Comparison of ENCODE assay signal across 19 cellular contexts in the genomic region with DNA sequence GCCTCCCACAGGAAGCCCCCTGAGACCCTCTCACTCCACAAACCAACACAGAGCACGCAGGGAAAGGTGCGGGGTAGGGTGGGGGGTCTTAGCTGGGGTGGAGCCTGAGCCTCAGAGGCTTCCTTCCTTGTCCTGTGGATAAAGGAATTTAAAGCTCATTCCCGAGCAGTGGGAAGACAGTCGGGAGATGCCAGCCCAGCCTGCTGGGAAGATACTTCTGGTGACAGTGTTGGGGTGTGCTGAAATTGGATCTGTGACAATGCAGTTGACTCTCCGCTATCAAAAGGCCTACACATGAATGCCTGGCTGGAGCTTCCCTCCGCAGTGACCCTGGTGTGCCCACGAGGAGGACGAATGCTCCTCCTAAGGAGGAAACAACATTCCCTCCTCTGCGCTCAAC. TPM values are rescaled to one million over a fixed set of nuclear protein-coding genes. Genes with fewer than 3 reads are reported as not detected.
"Had no signal": no experiment of that assay in that cellular context is flagged by ENCODE, and none has a peak within 500 bp of the region (broad histone marks: within the 10 kb centered on the region; RNA-seq: fewer than 3 reads in every experiment).

No MANE protein-coding gene starts in this region.

- ATAC-seq: gastrocnemius medialis; left ventricle myocardium superior; pancreas; right lobe of liver; stimulated activated memory B cell treated with anti-CD40 and anti-IgM and Interleukin-4, amounts not matched to agents 10 μg/mL and 1 μg/mL and 100 μg/mL, for 72 hours had no signal

- H3K4me3 ChIP-seq: colonic mucosa, gastrocnemius medialis, pancreas, right lobe of liver, SJSA1, testis had no signal

- H3K27ac Mint-ChIP-seq: activated B cell treated with CpG ODN at 0.5 μM for 24 hours; immature natural killer cell; stimulated activated memory B cell treated with anti-CD40 and anti-IgM and Interleukin-4, amounts not matched to agents 10 μg/mL and 1 μg/mL and 100 μg/mL, for 72 hours; type B pancreatic cell had no signal

- H3K4me1 ChIP-seq: colonic mucosa, gastrocnemius medialis, pancreas, right lobe of liver, SJSA1 had no signal

- H3K27me3 ChIP-seq: brain microvascular endothelial cell, colonic mucosa, pancreas, right lobe of liver, SJSA1, testis had no signal

- FAIRE-seq: pancreas, small intestine had no signal

- H3K9me3 Mint-ChIP-seq: activated B cell treated with CpG ODN at 0.5 μM for 24 hours; stimulated activated memory B cell treated with anti-CD40 and anti-IgM and Interleukin-4, amounts not matched to agents 10 μg/mL and 1 μg/mL and 100 μg/mL, for 72 hours; type B pancreatic cell had no signal

- H3K9me3 ChIP-seq: colonic mucosa, gastrocnemius medialis, neutrophil, pancreas, right lobe of liver, SJSA1, testis had no signal

- H3K27me3 Mint-ChIP-seq: stimulated activated memory B cell treated with anti-CD40 and anti-IgM and Interleukin-4, amounts not matched to agents 10 μg/mL and 1 μg/mL and 100 μg/mL, for 72 hours had no signal

- H3K4me1 Mint-ChIP-seq: activated B cell treated with CpG ODN at 0.5 μM for 24 hours; stimulated activated memory B cell treated with anti-CD40 and anti-IgM and Interleukin-4, amounts not matched to agents 10 μg/mL and 1 μg/mL and 100 μg/mL, for 72 hours had no signal

- DNase-seq: activated B cell treated with CpG ODN at 0.5 μM for 24 hours; activated CD4-positive, alpha-beta T cell treated with anti-CD3 and anti-CD28 coated beads for 48 hours; activated T-cell treated with anti-CD3 and anti-CD28 coated beads for 4 hours; brain microvascular endothelial cell; central memory CD4-positive, alpha-beta T cell; colonic mucosa; gastrocnemius medialis; immature natural killer cell; kidney glomerular epithelial cell; left ventricle myocardium superior; right lobe of liver; small intestine; stimulated activated CD4-positive, alpha-beta T cell treated with anti-CD3 and anti-CD28 coated beads, Interleukin-4, amount 100 ng/mL, for 1 hour; testis had no signal

- H3K36me3 Mint-ChIP-seq: stimulated activated memory B cell treated with anti-CD40 and anti-IgM and Interleukin-4, amounts not matched to agents 10 μg/mL and 1 μg/mL and 100 μg/mL, for 72 hours; type B pancreatic cell had no signal

- H3K36me3 ChIP-seq: brain microvascular endothelial cell, colonic mucosa, gastrocnemius medialis, neutrophil, pancreas, right lobe of liver, SJSA1 had no signal

- H3K4me3 Mint-ChIP-seq: activated B cell treated with CpG ODN at 0.5 μM for 24 hours; immature natural killer cell; stimulated activated memory B cell treated with anti-CD40 and anti-IgM and Interleukin-4, amounts not matched to agents 10 μg/mL and 1 μg/mL and 100 μg/mL, for 72 hours; type B pancreatic cell had no signal

- H3K27ac ChIP-seq: brain microvascular endothelial cell, colonic mucosa, gastrocnemius medialis, neutrophil, pancreas, right lobe of liver, SJSA1, testis had no signal

RNA-seq across cellular contexts. Expression of a gene that starts 45.5 kb away (rescaled TPM):
- total RNA-seq: left ventricle myocardium superior, SJSA1 had no signal
